1 cellular context compared by ENCODE assay signal in the genomic region with DNA sequence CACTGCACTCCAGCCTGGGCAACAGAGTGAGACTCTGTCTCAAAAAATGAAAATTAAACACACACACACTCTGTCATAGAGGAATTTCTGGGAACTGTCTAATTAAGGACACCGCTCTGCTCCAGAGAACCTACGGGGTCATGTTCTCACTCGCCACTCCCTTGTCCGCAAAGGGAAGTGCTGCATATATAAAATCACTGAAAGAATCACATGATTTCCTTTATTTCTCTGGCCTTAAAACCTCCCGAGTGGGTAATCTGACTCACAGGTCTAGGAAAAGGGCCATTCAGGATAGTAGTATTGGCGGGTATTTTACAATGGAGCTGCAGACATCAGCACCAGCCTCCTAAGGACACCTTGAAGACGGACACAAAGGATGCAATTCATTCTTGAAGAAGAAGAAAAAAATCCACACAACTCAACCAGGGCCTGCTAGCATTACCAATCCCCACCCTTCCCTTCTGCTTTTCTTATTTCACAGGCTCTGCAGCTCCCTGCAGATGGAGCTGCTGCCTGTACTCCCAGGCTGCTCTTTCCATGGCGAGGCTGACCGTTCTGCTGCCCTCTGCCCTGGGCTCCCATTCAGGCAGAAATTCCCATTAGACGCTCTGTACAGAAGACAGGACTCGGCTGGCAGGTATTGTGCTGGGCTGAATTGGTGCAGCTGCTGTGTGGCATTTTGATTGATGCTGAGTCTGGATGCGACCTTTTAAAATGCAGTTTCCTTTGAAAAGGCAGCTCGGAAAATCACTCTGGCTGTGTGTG.
TF ChIP-seq lines count a peak whose summit lies in the region.

No MANE protein-coding gene starts in this region.

TF ChIP-seq in GM23338, 12 proteins besides CTCF, POLR2A, EP300 and RAD21 (continued from another document):
- TF ChIP-seq REST (IDR thresholded peaks at IDR 0.05; ENCODE audit: unreplicated experiment) (no peak), POLR2AphosphoS5 (IDR thresholded peaks at IDR 0.05; ENCODE audit: low read depth) (no peak)
